ENCODE assay signal across 1 cellular context in genomic region chr3:17307482-17307881, GRCh38.
TF ChIP-seq lines count a peak whose summit lies in the region.

No MANE protein-coding gene starts in this region.

TF ChIP-seq in GM12878, 131 proteins besides CTCF, POLR2A, EP300 and RAD21 (continued from another document):
- TF ChIP-seq IRF3 (IDR thresholded peaks at IDR 0.05): no peak
- no peak for TF ChIP-seq ZNF592 (IDR thresholded peaks at IDR 0.05)
- no peak for TF ChIP-seq MEF2A (IDR thresholded peaks at IDR 0.05; ENCODE audit: insufficient read depth, low read depth, low read length)
- TF ChIP-seq SKIL (IDR thresholded peaks at IDR 0.05; ENCODE audit: low read depth, poor library complexity, severe bottlenecking): no peak
